Comparison of ENCODE assay signal across 9 cellular contexts in the genomic region with DNA sequence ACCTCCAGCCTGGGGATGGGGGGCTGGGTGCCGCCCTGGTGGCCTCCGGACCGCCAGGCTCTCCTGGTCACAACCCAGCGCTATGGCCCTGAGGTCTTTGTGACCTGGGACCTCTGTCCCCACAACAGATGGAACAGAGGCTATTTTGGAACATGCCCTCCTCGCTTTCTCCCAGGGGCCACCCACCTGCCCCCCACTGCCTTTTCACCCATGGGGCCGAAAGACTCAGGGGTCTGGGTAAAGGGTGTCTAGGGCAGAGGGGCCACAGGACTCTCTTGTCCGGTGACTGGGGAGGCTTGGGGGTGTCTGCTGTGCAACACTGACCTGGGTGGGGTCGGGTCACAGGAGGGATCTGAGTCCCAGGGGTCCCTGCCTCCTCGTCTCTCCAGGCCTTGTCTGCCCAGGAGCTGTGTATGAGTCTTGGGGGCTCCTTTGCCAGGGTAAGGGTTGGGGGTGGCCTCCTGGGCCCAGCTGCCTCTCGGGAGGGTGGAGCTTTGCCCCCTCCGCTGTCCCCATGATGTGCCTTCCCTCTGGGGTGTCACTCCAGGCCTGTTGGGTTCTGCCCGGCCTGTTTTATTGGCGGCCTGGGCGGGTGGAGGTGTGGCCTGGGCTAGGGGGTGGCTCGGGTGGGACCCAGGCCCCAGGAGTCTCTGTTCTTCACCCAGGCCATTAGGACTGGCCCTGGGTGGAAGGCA. TPM values are rescaled to one million over a fixed set of nuclear protein-coding genes. Genes with fewer than 3 reads are reported as not detected.
DNase-seq lines count a peak whose midpoint lies in the region; ATAC-seq and TF ChIP-seq lines count a peak whose summit lies in the region.
"Had no signal": no experiment of that assay in that cellular context is flagged by ENCODE, and none has a peak within 500 bp of the region (broad histone marks: within the 10 kb centered on the region; RNA-seq: fewer than 3 reads in every experiment).

No MANE protein-coding gene starts in this region.

- CTCF ChIA-PET in HEK293T (lab: Yijun Ruan, JAX) = interaction anchor here (1.2 kb wide), 1 partner anchor 43 kb away, joined by 3 read pairs; no protein-coding TSS in a partner anchor

- H3K4me1 Mint-ChIP-seq in brain = peaks cover 10% of the 10 kb centered on the region
- H3K4me1 Mint-ChIP-seq in mesothelial cell of epicardium = peaks cover 10% of the 10 kb centered on the region

- H3K36me3 ChIP-seq in right atrium auricular region (no peaks in the 10 kb centered on the region), uterus (no peaks in the 10 kb centered on the region)

- peaks cover 0 to 3% (median 0%) of the 10 kb centered on the region in 5 experiments for H3K9me3 Mint-ChIP-seq in brain
- H3K9me3 Mint-ChIP-seq in mesothelial cell of epicardium = no peaks in the 10 kb centered on the region

- intact Hi-C loops in left cardiac atrium (cut with DNase I) (no loop called here), uterus (cut with DNase I; ENCODE audit: low total_unique reads) (loop anchor here (10.0 kb wide), 2 partner anchors 163 to 177 kb away; a partner anchor contains a TSS)

- peak overlapping the region; percentile 76 to 94 for H3K4me3 ChIP-seq in right atrium auricular region
- H3K4me3 ChIP-seq in uterus = peak overlapping the region in 1 of 2 donors; percentile 53

- peaks cover 30% of the 10 kb centered on the region for H3K36me3 Mint-ChIP-seq in brain
- peaks cover 3% of the 10 kb centered on the region for H3K36me3 Mint-ChIP-seq in mesothelial cell of epicardium

- POLR2A ChIA-PET in HEK293T (lab: Yijun Ruan, JAX) = no interaction called here

- TF ChIP-seq CTCF in right atrium auricular region (IDR thresholded peaks at IDR 0.05) (no peak), brain (conservative IDR thresholded peaks at IDR 0.05) (no peak), mesothelial cell of epicardium (IDR thresholded peaks at IDR 0.05; ENCODE audit: unreplicated experiment) (no peak), uterus (IDR thresholded peaks at IDR 0.05) (no peak)

- H3K27ac ChIP-seq in right atrium auricular region (peak overlapping the region; percentile 80 to 89), uterus (peak overlapping the region; percentile 79 to 80)

- DNase-seq in right atrium auricular region (ENCODE audit: low spot score) = no peak
- no peak for DNase-seq in left cardiac atrium
- no peak for DNase-seq in mesothelial cell of epicardium (ENCODE audit: low spot score in 2 of 2, unreplicated experiment in 2 of 2)
- DNase-seq in uterus = peak in 1 of 2 donors; percentile 15
- DNase-seq in stimulated activated CD4-positive, alpha-beta T cell treated with anti-CD3 and anti-CD28 coated beads, Interleukin-1b, Interleukin-23, amount 100 ng/mL, for 48 hours = no peak
- no peak for DNase-seq in HEK293T (ENCODE audit: extremely low spot score)
- DNase-seq: DMS 273 treated with DMSO at 0.1 percent for 48 hours had no signal

- peaks cover 0 to 40% of the 10 kb centered on the region in 2 donors for H3K4me1 ChIP-seq in right atrium auricular region
- H3K4me1 ChIP-seq in uterus = peaks cover 0 to 11% of the 10 kb centered on the region in 2 donors

- H3K27ac Mint-ChIP-seq in brain = peak overlapping the region in 2 of 5 experiments; percentile 55 to 76
- peak overlapping the region; percentile 30 for H3K27ac Mint-ChIP-seq in mesothelial cell of epicardium

- H3K27me3 ChIP-seq in right atrium auricular region (no peaks in the 10 kb centered on the region), uterus (no peaks in the 10 kb centered on the region)

- ATAC-seq in left cardiac atrium (no peak), HG02973 (IDR thresholded peaks at IDR 0.05; ENCODE audit: unreplicated experiment) (no peak)

- H3K27me3 Mint-ChIP-seq in brain (no peaks in the 10 kb centered on the region), mesothelial cell of epicardium (ENCODE audit: low read depth) (no peaks in the 10 kb centered on the region)

- H3K4me3 Mint-ChIP-seq in brain (peak overlapping the region; percentile 61 to 88 (median 65)), mesothelial cell of epicardium (peak overlapping the region; percentile 84)

- no peak for TF ChIP-seq POLR2A in uterus (IDR thresholded peaks at IDR 0.05)

- H3K9me3 ChIP-seq in right atrium auricular region (no peaks in the 10 kb centered on the region), uterus (no peaks in the 10 kb centered on the region)

TF ChIP-seq in HEK293T, 16 proteins besides CTCF, POLR2A, EP300 and RAD21:
- TF ChIP-seq FOXM1 (IDR thresholded peaks at IDR 0.05; ENCODE audit: borderline replicate concordance) (no peak), ELF4 (IDR thresholded peaks at IDR 0.05) (no peak), L3MBTL2 (conservative IDR thresholded peaks at IDR 0.05) (no peak), ARNT (IDR thresholded peaks at IDR 0.05) (no peak), LEF1 (IDR thresholded peaks at IDR 0.05; ENCODE audit: borderline replicate concordance) (no peak), FOXA1 (IDR thresholded peaks at IDR 0.05) (no peak), BHLHE40 (IDR thresholded peaks at IDR 0.05; ENCODE audit: borderline replicate concordance) (no peak), HDGF (IDR thresholded peaks at IDR 0.05; ENCODE audit: borderline replicate concordance) (no peak), CTBP1 (IDR thresholded peaks at IDR 0.05; ENCODE audit: borderline replicate concordance) (no peak), SP1 (IDR thresholded peaks at IDR 0.05) (no peak), TARDBP (IDR thresholded peaks at IDR 0.05) (no peak), NFRKB (IDR thresholded peaks at IDR 0.05) (no peak), ZNF384 (IDR thresholded peaks at IDR 0.05) (no peak), FOXK2 (IDR thresholded peaks at IDR 0.05) (no peak), SUZ12 (IDR thresholded peaks at IDR 0.05) (no peak)
- TF ChIP-seq, protein P1, sequence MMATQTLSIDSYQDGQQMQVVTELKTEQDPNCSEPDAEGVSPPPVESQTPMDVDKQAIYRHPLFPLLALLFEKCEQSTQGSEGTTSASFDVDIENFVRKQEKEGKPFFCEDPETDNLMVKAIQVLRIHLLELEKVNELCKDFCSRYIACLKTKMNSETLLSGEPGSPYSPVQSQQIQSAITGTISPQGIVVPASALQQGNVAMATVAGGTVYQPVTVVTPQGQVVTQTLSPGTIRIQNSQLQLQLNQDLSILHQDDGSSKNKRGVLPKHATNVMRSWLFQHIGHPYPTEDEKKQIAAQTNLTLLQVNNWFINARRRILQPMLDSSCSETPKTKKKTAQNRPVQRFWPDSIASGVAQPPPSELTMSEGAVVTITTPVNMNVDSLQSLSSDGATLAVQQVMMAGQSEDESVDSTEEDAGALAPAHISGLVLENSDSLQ (IDR thresholded peaks at IDR 0.05) = no peak

RNA-seq across cellular contexts. Expression of a gene that starts 2.0 kb away (rescaled TPM):
- total RNA-seq in right atrium auricular region (1 to 10 TPM; 1.7 to 3.4 TPM), left cardiac atrium (1 to 10 TPM; 5.3 to 5.8 TPM), mesothelial cell of epicardium (65.9 to 72.4 TPM (median 70.6 TPM) in 3 replicates), uterus (10 to 100 TPM in 1 of 4 donors, 1 to 10 TPM in 3; 1.3 to 22.0 (median 3.8) TPM)
- polyA plus RNA-seq in brain (ENCODE audit: insufficient read depth, low read depth, low replicate concordance) = 3.0 TPM

RNA-seq across cellular contexts. Expression of a gene that starts 10.7 kb away (rescaled TPM):
- total RNA-seq in right atrium auricular region (not detected), left cardiac atrium (not detected), mesothelial cell of epicardium (1.0 to 1.5 TPM (median 1.1 TPM) in 3 replicates), uterus (under 1 TPM in 1 of 4 donors, not detected in 3; 0.14 TPM)
- 0.73 TPM for polyA plus RNA-seq in brain (ENCODE audit: insufficient read depth, low read depth, low replicate concordance)

RNA-seq across cellular contexts. Expression of a gene that starts 14.8 kb away (rescaled TPM):
- 10 to 100 TPM; 19.5 to 30.4 TPM for total RNA-seq in right atrium auricular region
- 10 to 100 TPM; 18.3 to 31.6 TPM for total RNA-seq in left cardiac atrium
- 96.1 TPM for polyA plus RNA-seq in brain (ENCODE audit: insufficient read depth, low read depth, low replicate concordance)
- total RNA-seq in mesothelial cell of epicardium = 47.4 to 50.5 TPM (median 49.5 TPM) in 3 replicates
- 10 to 100 TPM in 3 of 4 donors, 1 to 10 TPM in 1; 5.3 to 38.2 (median 21.2) TPM for total RNA-seq in uterus

RNA-seq across cellular contexts. Expression of a gene that starts 34.6 kb away (rescaled TPM):
- total RNA-seq in right atrium auricular region (not detected), left cardiac atrium (not detected), mesothelial cell of epicardium (not detected in 3 replicates), uterus (not detected)
- not detected for polyA plus RNA-seq in brain (ENCODE audit: insufficient read depth, low read depth, low replicate concordance)

RNA-seq across cellular contexts. Expression of a gene that starts 34.9 kb away (rescaled TPM):
- 10 to 100 TPM; 17.7 to 26.5 TPM for total RNA-seq in right atrium auricular region
- 10 to 100 TPM; 25.4 to 27.4 TPM for total RNA-seq in left cardiac atrium
- 95.1 TPM for polyA plus RNA-seq in brain (ENCODE audit: insufficient read depth, low read depth, low replicate concordance)
- 79.8 to 87.8 TPM (median 80.0 TPM) in 3 replicates for total RNA-seq in mesothelial cell of epicardium
- total RNA-seq in uterus = 10 to 100 TPM; 12.0 to 69.1 (median 43.1) TPM
